Comparison of ENCODE assay signal across 8 cellular contexts in the genomic region with DNA sequence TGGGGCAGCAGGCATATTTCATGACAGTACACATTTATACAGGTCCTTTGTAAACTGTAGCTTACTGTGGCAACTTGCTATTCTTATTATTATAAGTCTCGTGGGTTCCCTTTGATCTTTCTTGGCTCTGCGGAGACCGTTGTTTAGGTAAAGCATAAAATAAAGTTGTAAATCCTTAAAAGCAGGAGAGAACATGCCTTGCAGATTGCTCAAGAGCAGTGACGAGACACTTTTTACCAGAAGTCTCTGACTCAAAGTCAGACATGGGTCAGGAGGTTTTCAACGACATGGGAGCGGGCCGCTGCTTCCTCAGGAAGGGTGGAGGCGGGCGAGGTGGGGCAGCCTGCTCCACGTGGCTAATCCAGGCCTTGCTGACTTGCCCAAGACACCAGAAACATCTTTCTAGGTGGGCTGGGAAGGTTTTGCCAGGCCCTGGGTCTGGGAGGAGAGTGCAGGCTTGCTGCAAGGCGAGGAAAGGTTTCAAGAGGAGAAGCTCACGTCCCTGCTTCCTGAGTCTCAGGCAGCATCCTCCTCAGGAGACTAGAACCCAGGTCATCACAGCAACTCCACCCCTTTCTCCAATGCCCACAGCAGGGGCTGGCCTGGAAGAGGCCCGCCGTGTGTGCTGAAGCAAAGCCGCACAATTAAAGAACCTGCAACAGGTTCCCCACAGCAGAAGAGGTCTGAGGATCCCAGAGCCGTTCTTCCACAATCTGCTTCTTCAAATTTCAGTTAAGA. TPM values are rescaled to one million over a fixed set of nuclear protein-coding genes. Genes with fewer than 3 reads are reported as not detected.
DNase-seq lines count a peak whose midpoint lies in the region; ATAC-seq and TF ChIP-seq lines count a peak whose summit lies in the region.

No MANE protein-coding gene starts in this region.

- H3K4me1 ChIP-seq in thyroid gland: peaks cover 22 to 87% of the 10 kb centered on the region in 2 donors

- TF ChIP-seq POLR2A in thyroid gland (IDR thresholded peaks at IDR 0.05): no peak

- no peak for TF ChIP-seq CTCF in thyroid gland (IDR thresholded peaks at IDR 0.05)

- H3K9me3 ChIP-seq in thyroid gland: no peaks in the 10 kb centered on the region

- peak overlapping the region; percentile 78 to 92 (median 82) for H3K27ac ChIP-seq in thyroid gland

- peak overlapping the region; percentile 8 for H3K27ac Mint-ChIP-seq in activated T-cell treated with anti-CD3 and anti-CD28 coated beads, Interleukin-2, amount 50 U/mL, for 24 hours
- peak overlapping the region; percentile 90 for H3K27ac Mint-ChIP-seq in activated T-helper 17 cell treated with anti-CD3 and anti-CD28 coated beads, Interleukin-2, amount 50 U/mL, for 72 hours

- H3K4me1 Mint-ChIP-seq in activated T-cell treated with anti-CD3 and anti-CD28 coated beads, Interleukin-2, amount 50 U/mL, for 24 hours (ENCODE audit: low read depth): peaks cover 16% of the 10 kb centered on the region
- H3K4me1 Mint-ChIP-seq in activated T-helper 17 cell treated with anti-CD3 and anti-CD28 coated beads, Interleukin-2, amount 50 U/mL, for 72 hours: peaks cover 28% of the 10 kb centered on the region

- no peaks in the 10 kb centered on the region for H3K27me3 Mint-ChIP-seq in activated T-cell treated with anti-CD3 and anti-CD28 coated beads, Interleukin-2, amount 50 U/mL, for 24 hours
- H3K27me3 Mint-ChIP-seq in activated T-helper 17 cell treated with anti-CD3 and anti-CD28 coated beads, Interleukin-2, amount 50 U/mL, for 72 hours: no peaks in the 10 kb centered on the region

- intact Hi-C loops in thyroid gland (cut with DNase I): no loop called here

- ATAC-seq in activated T-helper 17 cell treated with anti-CD3 and anti-CD28 coated beads, Interleukin-2, amount 50 U/mL, for 72 hours (replicated peaks): peak; percentile 78
- ATAC-seq in GM19351 (IDR thresholded peaks at IDR 0.05; ENCODE audit: unreplicated experiment): no peak

- H3K27me3 ChIP-seq in thyroid gland: no peaks in the 10 kb centered on the region

- H3K4me3 Mint-ChIP-seq in activated T-cell treated with anti-CD3 and anti-CD28 coated beads, Interleukin-2, amount 50 U/mL, for 24 hours: no peak overlapping the region
- peak overlapping the region; percentile 77 for H3K4me3 Mint-ChIP-seq in activated T-helper 17 cell treated with anti-CD3 and anti-CD28 coated beads, Interleukin-2, amount 50 U/mL, for 72 hours

- WGBS in thyroid gland, 2 donors: 31 to 37% methylated on average over 16 of the region's 16 CpGs

- H3K36me3 ChIP-seq in thyroid gland: no peaks in the 10 kb centered on the region

- no peaks in the 10 kb centered on the region for H3K9me3 Mint-ChIP-seq in activated T-cell treated with anti-CD3 and anti-CD28 coated beads, Interleukin-2, amount 50 U/mL, for 24 hours
- no peaks in the 10 kb centered on the region for H3K9me3 Mint-ChIP-seq in activated T-helper 17 cell treated with anti-CD3 and anti-CD28 coated beads, Interleukin-2, amount 50 U/mL, for 72 hours

- peaks cover 2% of the 10 kb centered on the region for H3K36me3 Mint-ChIP-seq in activated T-cell treated with anti-CD3 and anti-CD28 coated beads, Interleukin-2, amount 50 U/mL, for 24 hours (ENCODE audit: low read depth)
- H3K36me3 Mint-ChIP-seq in activated T-helper 17 cell treated with anti-CD3 and anti-CD28 coated beads, Interleukin-2, amount 50 U/mL, for 72 hours (ENCODE audit: low read depth): no peaks in the 10 kb centered on the region

- no peak for DNase-seq in activated T-cell treated with anti-CD3 and anti-CD28 coated beads, Interleukin-2, amount 50 U/mL, for 24 hours
- DNase-seq in activated T-cell treated with anti-CD3 and anti-CD28 coated beads, Interleukin-2, amount 50 U/mL, for 1 hour: no peak
- DNase-seq in iris pigment epithelial cell (ENCODE audit: low read depth) (peak; percentile 99), thyroid gland (peak; percentile 91 to 93), NCI-H1105 (lab: John Stamatoyannopoulos, UW) (no peak)
- DNase-seq in effector CD4-positive, alpha-beta T cell: no peak

- H3K4me3 ChIP-seq in thyroid gland (replicated peaks in 1 of 3): no peak overlapping the region

RNA-seq across cellular contexts. Expression of a gene that starts 6.5 kb away (rescaled TPM):
- 1 to 10 TPM; 5.6 to 6.4 TPM for total RNA-seq in activated T-helper 17 cell treated with anti-CD3 and anti-CD28 coated beads, Interleukin-2, amount 50 U/mL, for 72 hours
- 10 to 100 TPM; 12.9 to 20.9 (median 18.3) TPM for total RNA-seq in thyroid gland

RNA-seq across cellular contexts. Expression of a gene that starts 56.5 kb away (rescaled TPM):
- total RNA-seq in activated T-helper 17 cell treated with anti-CD3 and anti-CD28 coated beads, Interleukin-2, amount 50 U/mL, for 72 hours: 10 to 100 TPM in 1 of 2 donors, 1 to 10 TPM in 1; 9.9 to 18.2 TPM
- total RNA-seq in thyroid gland: 1 to 10 TPM; 1.1 to 3.5 (median 2.1) TPM

Comparison
In these comparisons a context has a peak if more than half of its experiments do, and no peak if none do; other contexts are left out.
1. DNase-seq: peak in iris pigment epithelial cell (single experiment) and thyroid gland (2 of 2); none in activated T-cell treated with anti-CD3 and anti-CD28 coated beads, Interleukin-2, amount 50 U/mL, for 24 hours (single experiment), activated T-cell treated with anti-CD3 and anti-CD28 coated beads, Interleukin-2, amount 50 U/mL, for 1 hour (single experiment), NCI-H1105 (single experiment) and effector CD4-positive, alpha-beta T cell (single experiment).